ENCODE assay signal across 8 cellular contexts in the genomic region with DNA sequence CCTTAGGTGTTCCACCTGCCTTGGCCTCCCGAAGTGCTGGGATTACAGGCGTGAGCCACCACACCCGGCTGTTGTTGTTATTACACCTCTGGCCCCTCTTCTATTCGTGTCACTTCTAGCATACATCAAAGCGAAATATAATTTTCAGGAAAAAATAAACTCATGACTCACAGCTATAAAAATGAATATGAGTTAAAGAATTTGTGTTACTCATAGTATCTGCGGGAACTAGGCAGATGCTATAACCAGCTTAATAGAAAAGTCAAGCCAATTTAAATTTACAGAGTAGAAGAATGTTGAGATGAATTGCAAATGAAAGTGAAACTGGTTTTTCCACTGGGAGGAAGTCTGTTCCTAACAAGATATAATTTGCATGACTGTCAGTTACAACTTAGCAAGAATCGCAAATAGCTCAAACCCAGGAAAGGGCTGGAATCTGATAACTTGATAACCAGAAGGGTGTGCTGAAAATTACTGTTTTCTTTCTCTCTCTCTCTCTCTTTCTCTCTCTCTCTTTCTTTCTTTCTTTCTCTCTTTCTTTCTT. TPM values are rescaled to one million over a fixed set of nuclear protein-coding genes. Genes with fewer than 3 reads are reported as not detected.
DNase-seq lines count a peak whose midpoint lies in the region; TF ChIP-seq lines count a peak whose summit lies in the region.

No MANE protein-coding gene starts in this region.

- no peaks in the 10 kb centered on the region for H3K9me3 ChIP-seq in effector memory CD4-positive, alpha-beta T cell (ENCODE audit: control insufficient read depth, low read length)
- peaks cover 0 to 14% (median 7%) of the 10 kb centered on the region in 8 donors for H3K9me3 ChIP-seq in spleen

- TF ChIP-seq POLR2A in spleen (IDR thresholded peaks at IDR 0.05) = no peak

- no peak overlapping the region for H3K27ac ChIP-seq in effector memory CD4-positive, alpha-beta T cell (ENCODE audit: insufficient read depth, low read length, poor library complexity, severe bottlenecking)
- H3K27ac ChIP-seq in spleen = peak overlapping the region; percentile 32 to 82 (median 69)

- no peaks in the 10 kb centered on the region for H3K27me3 ChIP-seq in effector memory CD4-positive, alpha-beta T cell (replicated peaks; ENCODE audit: control insufficient read depth, insufficient read depth, low read length, poor library complexity, severe bottlenecking)
- H3K27me3 ChIP-seq in spleen (replicated peaks in 1 of 7) = no peaks in the 10 kb centered on the region

- H3K36me3 ChIP-seq in effector memory CD4-positive, alpha-beta T cell (ENCODE audit: control insufficient read depth, insufficient read depth, low read length) = no peaks in the 10 kb centered on the region
- no peaks in the 10 kb centered on the region for H3K36me3 ChIP-seq in spleen

- TF ChIP-seq CTCF in spleen (IDR thresholded peaks at IDR 0.05 in 8 of 11, conservative IDR thresholded peaks at IDR 0.05 in 3 of 11) = no peak

- 6 to 17% (median 10%) methylated on average over 7 of the region's 7 CpGs for WGBS in spleen, 5 donors

- intact Hi-C loops in spleen (cut with DNase I; ENCODE audit: low total_unique reads) = no loop called here

- H3K4me1 ChIP-seq in effector memory CD4-positive, alpha-beta T cell (ENCODE audit: control insufficient read depth, insufficient read depth, low read length, poor library complexity, severe bottlenecking) = no peaks in the 10 kb centered on the region
- H3K4me1 ChIP-seq in spleen = peaks cover 0 to 19% (median 3%) of the 10 kb centered on the region in 6 donors

- DNase-seq in SIG-M5 treated with dmso at 0.1 percent for 504 hours (lab: John Stamatoyannopoulos, UW; ENCODE audit: unreplicated experiment) = peak; percentile 39
- DNase-seq in SIG-M5 (lab: John Stamatoyannopoulos, UW) = no peak
- peak; percentile 49 for DNase-seq in RPMI8226
- DNase-seq in effector memory CD4-positive, alpha-beta T cell = no peak
- DNase-seq in spleen = no peak
- no peak for DNase-seq in dermis blood vessel endothelial cell
- no peak for DNase-seq in DMS79 (lab: John Stamatoyannopoulos, UW)
- no peak for DNase-seq in activated CD4-positive, alpha-beta T cell treated with anti-CD3 and anti-CD28 coated beads, Interleukin-2, amount 50 U/mL, for 1 hour

- H3K4me3 ChIP-seq in effector memory CD4-positive, alpha-beta T cell (ENCODE audit: insufficient read depth, low read depth, low read length, poor library complexity, severe bottlenecking) = peak overlapping the region; percentile 43
- peak overlapping the region; percentile 15 to 68 (median 28) for H3K4me3 ChIP-seq in spleen

RNA-seq across cellular contexts. Expression of gene OR2W3, which starts 11.2 kb away (rescaled TPM):
- total RNA-seq in spleen (10 to 100 TPM in 1 of 7 donors, 1 to 10 TPM in 5, not detected in 1; 1.1 to 11.2 (median 4.7) TPM), dermis blood vessel endothelial cell (not detected in 2 replicates)
- under 1 TPM in 2 of 3 donors, not detected in 1; 0.29 to 0.35 TPM for polyA plus RNA-seq in spleen

RNA-seq across cellular contexts. Expression of gene OR2T8, which starts 13.5 kb away (rescaled TPM):
- not detected for total RNA-seq in spleen
- under 1 TPM in 1 of 3 donors, not detected in 2; 0.06 TPM for polyA plus RNA-seq in spleen
- total RNA-seq in dermis blood vessel endothelial cell = not detected in 2 replicates

RNA-seq across cellular contexts. Expression of gene OR2AJ1, which starts 18.1 kb away (rescaled TPM):
- total RNA-seq in spleen (1 to 10 TPM in 3 of 7 donors, under 1 TPM in 3, not detected in 1; 0.52 to 2.1 (median 1.2) TPM), dermis blood vessel endothelial cell (not detected in 2 replicates)
- under 1 TPM in 1 of 3 donors, not detected in 2; 0.03 TPM for polyA plus RNA-seq in spleen

RNA-seq across cellular contexts. Expression of gene OR2L8, which starts 42.1 kb away (rescaled TPM):
- total RNA-seq in spleen (1 to 10 TPM in 5 of 7 donors, under 1 TPM in 2; 0.65 to 3.8 (median 1.8) TPM), dermis blood vessel endothelial cell (0.17 TPM in 1 of 2 replicates, not detected in the other)
- polyA plus RNA-seq in spleen = not detected

RNA-seq across cellular contexts. Expression of gene TRIM58, which starts 49.6 kb away (rescaled TPM):
- total RNA-seq in spleen (10 to 100 TPM in 4 of 7 donors, 1 to 10 TPM in 3; 2.8 to 68.8 (median 11.3) TPM), dermis blood vessel endothelial cell (0.17 and 0.37 TPM in 2 replicates)
- polyA plus RNA-seq in spleen = 1 to 10 TPM in 1 of 3 donors, under 1 TPM in 2; 0.17 to 2.1 (median 0.21) TPM

Comparison
In these comparisons a context has a peak if more than half of its experiments do, and no peak if none do; other contexts are left out.
1. DNase-seq: peak in SIG-M5 treated with dmso at 0.1 percent for 504 hours (single experiment) and RPMI8226 (single experiment); none in SIG-M5 (single experiment), effector memory CD4-positive, alpha-beta T cell (0 of 3), spleen (single experiment), dermis blood vessel endothelial cell (single experiment), DMS79 (single experiment) and activated CD4-positive, alpha-beta T cell treated with anti-CD3 and anti-CD28 coated beads, Interleukin-2, amount 50 U/mL, for 1 hour (single experiment).